Comparison of ENCODE assay signal across 8 cellular contexts in the genomic region with DNA sequence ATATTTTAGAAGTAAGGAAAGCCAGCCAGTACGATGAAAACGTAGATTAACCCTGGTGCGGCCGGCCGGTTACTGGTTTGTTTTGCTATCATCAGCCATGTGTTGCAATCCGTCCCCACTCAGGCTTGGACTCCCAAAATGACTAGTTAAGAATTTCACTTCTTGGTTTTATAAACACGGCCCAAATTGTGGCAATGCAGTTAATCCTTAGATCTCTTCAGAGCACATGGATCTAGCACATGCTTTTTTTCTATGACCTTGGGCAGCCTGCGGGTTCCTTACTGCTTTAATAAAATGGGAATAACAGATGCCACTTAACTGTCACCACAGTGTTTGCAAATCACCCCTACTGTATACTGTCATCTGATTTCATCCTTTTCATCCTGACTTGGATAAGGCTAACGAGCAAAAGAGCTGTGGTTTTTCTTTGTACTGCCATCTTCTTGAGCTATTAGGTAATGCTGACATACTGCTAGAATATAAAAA. TPM values are rescaled to one million over a fixed set of nuclear protein-coding genes. Genes with fewer than 3 reads are reported as not detected.
DNase-seq lines count a peak whose midpoint lies in the region; ATAC-seq and TF ChIP-seq lines count a peak whose summit lies in the region.

No MANE protein-coding gene starts in this region.

- peak overlapping the region; percentile 97 for H3K4me3 Mint-ChIP-seq in activated naive CD8-positive, alpha-beta T cell

- 6 to 7% methylated on average over 9 of the region's 9 CpGs for WGBS in sigmoid colon, 2 donors

- DNase-seq in NCI-H2227 treated with DMSO at 0.1 percent for 48 hours (lab: John Stamatoyannopoulos, UW) (peak; percentile 14), NCI-H2227 (lab: John Stamatoyannopoulos, UW; ENCODE audit: unreplicated experiment) (no peak), hepatic stellate cell (ENCODE audit: low spot score) (peak; percentile 31), sigmoid colon (peak; percentile 71), activated gamma-delta T cell treated with Interleukin-2 at 50 U/mL for 16 hours (no peak)

- H3K4me3 ChIP-seq in sigmoid colon = peak overlapping the region; percentile 60 to 77 (median 71)

- H3K36me3 Mint-ChIP-seq in activated naive CD8-positive, alpha-beta T cell = peaks cover 28% of the 10 kb centered on the region

- intact Hi-C loops in sigmoid colon (cut with DNase I) = no loop called here

- no peak for TF ChIP-seq EP300 in sigmoid colon (IDR thresholded peaks at IDR 0.05)

- no peaks in the 10 kb centered on the region for H3K36me3 ChIP-seq in sigmoid colon

- H3K9me3 Mint-ChIP-seq in activated naive CD8-positive, alpha-beta T cell (ENCODE audit: low read depth) = no peaks in the 10 kb centered on the region

- H3K27me3 Mint-ChIP-seq in activated naive CD8-positive, alpha-beta T cell = no peaks in the 10 kb centered on the region

- peak overlapping the region; percentile 96 to 97 (median 96) for H3K27ac ChIP-seq in sigmoid colon

- peaks cover 75% of the 10 kb centered on the region for H3K4me1 Mint-ChIP-seq in activated naive CD8-positive, alpha-beta T cell (ENCODE audit: low read depth)

- no peak for ATAC-seq in GM21515 (IDR thresholded peaks at IDR 0.05; ENCODE audit: unreplicated experiment)

- TF ChIP-seq CTCF in LNCAP (IDR thresholded peaks at IDR 0.05) = 0 out of 2 replicates have a peak, but pooled peaks have one; percentile 16
- no peak for TF ChIP-seq CTCF in sigmoid colon (IDR thresholded peaks at IDR 0.05)

- no peaks in the 10 kb centered on the region for H3K9me3 ChIP-seq in sigmoid colon

- peaks cover 0 to 38% (median 23%) of the 10 kb centered on the region in 4 donors for H3K4me1 ChIP-seq in sigmoid colon

- TF ChIP-seq POLR2A in sigmoid colon (IDR thresholded peaks at IDR 0.05) = no peak

- H3K27me3 ChIP-seq in sigmoid colon = no peaks in the 10 kb centered on the region

- H3K27ac Mint-ChIP-seq in activated naive CD8-positive, alpha-beta T cell = peak overlapping the region; percentile 98

RNA-seq across cellular contexts. Expression of a gene that starts 1.5 kb away (rescaled TPM):
- total RNA-seq in sigmoid colon = 10 to 100 TPM; 47.8 to 88.5 (median 64.0) TPM
- polyA plus RNA-seq in sigmoid colon = 10 to 100 TPM; 20.3 to 34.3 (median 21.6) TPM

Comparison
In these comparisons a context has a peak if more than half of its experiments do, and no peak if none do; other contexts are left out.
1. DNase-seq: peak in NCI-H2227 treated with DMSO at 0.1 percent for 48 hours (single experiment), hepatic stellate cell (single experiment) and sigmoid colon (single experiment); none in NCI-H2227 (single experiment) and activated gamma-delta T cell treated with Interleukin-2 at 50 U/mL for 16 hours (single experiment).